Comparison of ENCODE assay signal across 27 cellular contexts in genomic region chr16:53931946-53932345, GRCh38.
"Had no signal": no experiment of that assay in that cellular context is flagged by ENCODE, and none has a peak within 500 bp of the region (broad histone marks: within the 10 kb centered on the region; RNA-seq: fewer than 3 reads in every experiment).

No MANE protein-coding gene starts in this region.

- H3K27ac Mint-ChIP-seq: stimulated activated memory B cell treated with anti-CD40 and anti-IgM and Interleukin-4, amounts not matched to agents 10 μg/mL and 1 μg/mL and 100 μg/mL, for 72 hours; stimulated activated naive B cell treated with anti-CD40 and anti-IgM and Interleukin-4, amounts not matched to agents 10 μg/mL and 1 μg/mL and 100 μg/mL, for 72 hours; stimulated activated naive CD8-positive, alpha-beta T cell treated with anti-CD3 and anti-CD28 coated beads, Interleukin-15, Interleukin-2, amounts not matched to agents 100 ng/mL and 50 ng/mL, for 24 hours; type B pancreatic cell had no signal

- H3K27ac ChIP-seq: stomach, suprapubic skin, testis, thoracic aorta, tibial artery, tibial nerve, transverse colon, upper lobe of left lung, upper lobe of right lung, uterus, vagina had no signal

- H3K4me1 Mint-ChIP-seq: stimulated activated memory B cell treated with anti-CD40 and anti-IgM and Interleukin-4, amounts not matched to agents 10 μg/mL and 1 μg/mL and 100 μg/mL, for 72 hours; stimulated activated naive B cell treated with anti-CD40 and anti-IgM and Interleukin-4, amounts not matched to agents 10 μg/mL and 1 μg/mL and 100 μg/mL, for 72 hours; stimulated activated naive CD8-positive, alpha-beta T cell treated with anti-CD3 and anti-CD28 coated beads, Interleukin-15, amount 100 ng/mL, for 72 hours had no signal

- ATAC-seq: stimulated activated memory B cell treated with anti-CD40 and anti-IgM and Interleukin-4, amounts not matched to agents 10 μg/mL and 1 μg/mL and 100 μg/mL, for 72 hours; stimulated activated naive B cell treated with anti-CD40 and anti-IgM and Interleukin-4, amounts not matched to agents 10 μg/mL and 1 μg/mL and 100 μg/mL, for 72 hours; stimulated activated naive CD8-positive, alpha-beta T cell treated with anti-CD3 and anti-CD28 coated beads, Interleukin-15, amount 100 ng/mL, for 72 hours; stimulated activated naive CD8-positive, alpha-beta T cell treated with anti-CD3 and anti-CD28 coated beads, Interleukin-15, Interleukin-2, amounts not matched to agents 100 U/mL and 50 U/mL, for 24 hours; upper lobe of right lung had no signal

- H3K4me3 ChIP-seq: stomach, suprapubic skin, testis, thoracic aorta, tibial artery, tibial nerve, transverse colon, upper lobe of left lung, upper lobe of right lung, uterus, vagina had no signal

- H3K27me3 ChIP-seq: stomach, suprapubic skin, testis, tibial artery, tibial nerve, transverse colon, upper lobe of left lung, upper lobe of right lung, uterus, vagina had no signal

- H3K36me3 ChIP-seq: thoracic aorta, transverse colon, uterus had no signal

- DNase-seq: stimulated activated CD4-positive, alpha-beta T cell treated with anti-CD3 and anti-CD28 coated beads, Interleukin-2, amount 100 ng/mL, for 24 hours; stimulated activated CD4-positive, alpha-beta T cell treated with anti-CD3 and anti-CD28 coated beads, Interleukin-2, amount 100 ng/mL, for 48 hours; stimulated activated CD4-positive, alpha-beta T cell treated with anti-CD3 and anti-CD28 coated beads, Interleukin-4, amount 100 ng/mL, for 1 hour; stimulated activated CD4-positive, alpha-beta T cell treated with anti-CD3 and anti-CD28 coated beads, Interleukin-4, amount 100 ng/mL, for 24 hours; stimulated activated CD4-positive, alpha-beta T cell treated with anti-CD3 and anti-CD28 coated beads, Interleukin-4, amount 100 ng/mL, for 4 hours; stimulated activated CD8-positive, alpha-beta memory T cell treated with anti-CD3 and anti-CD28 coated beads, Interleukin-4, amount 100 ng/mL, for 48 hours; stimulated activated naive B cell treated with anti-CD40 and anti-IgM and Interleukin-4, amounts not matched to agents 10 μg/mL and 1 μg/mL and 100 μg/mL, for 72 hours; stimulated activated naive CD4-positive, alpha-beta T cell; stimulated activated naive CD4-positive, alpha-beta T cell treated with Interleukin-2 at 50 U/mL for 16 hours; stimulated activated naive CD8-positive, alpha-beta T cell treated with anti-CD3 and anti-CD28 coated beads, Interleukin-15, amount 100 ng/mL, for 72 hours; stimulated activated naive CD8-positive, alpha-beta T cell treated with anti-CD3 and anti-CD28 coated beads, Interleukin-15, Interleukin-2, amounts not matched to agents 100 U/mL and 50 U/mL, for 24 hours; stomach; substantia nigra; testis; tibial artery; transverse colon; trophoblast cell; upper lobe of left lung; upper lobe of right lung; uterus had no signal

- H3K9me3 Mint-ChIP-seq: stimulated activated memory B cell treated with anti-CD40 and anti-IgM and Interleukin-4, amounts not matched to agents 10 μg/mL and 1 μg/mL and 100 μg/mL, for 72 hours; stimulated activated naive B cell treated with anti-CD40 and anti-IgM and Interleukin-4, amounts not matched to agents 10 μg/mL and 1 μg/mL and 100 μg/mL, for 72 hours; stimulated activated naive CD8-positive, alpha-beta T cell treated with anti-CD3 and anti-CD28 coated beads, Interleukin-15, amount 100 ng/mL, for 72 hours; stimulated activated naive CD8-positive, alpha-beta T cell treated with anti-CD3 and anti-CD28 coated beads, Interleukin-15, Interleukin-2, amounts not matched to agents 100 ng/mL and 50 ng/mL, for 24 hours; type B pancreatic cell had no signal

- H3K4me3 Mint-ChIP-seq: stimulated activated memory B cell treated with anti-CD40 and anti-IgM and Interleukin-4, amounts not matched to agents 10 μg/mL and 1 μg/mL and 100 μg/mL, for 72 hours; stimulated activated naive B cell treated with anti-CD40 and anti-IgM and Interleukin-4, amounts not matched to agents 10 μg/mL and 1 μg/mL and 100 μg/mL, for 72 hours; stimulated activated naive CD8-positive, alpha-beta T cell treated with anti-CD3 and anti-CD28 coated beads, Interleukin-15, amount 100 ng/mL, for 72 hours; stimulated activated naive CD8-positive, alpha-beta T cell treated with anti-CD3 and anti-CD28 coated beads, Interleukin-15, Interleukin-2, amounts not matched to agents 100 ng/mL and 50 ng/mL, for 24 hours; type B pancreatic cell had no signal

- H3K9me3 ChIP-seq: stomach, suprapubic skin, testis, thoracic aorta, tibial artery, tibial nerve, transverse colon, upper lobe of left lung, upper lobe of right lung, uterus, vagina had no signal

- H3K27me3 Mint-ChIP-seq: stimulated activated memory B cell treated with anti-CD40 and anti-IgM and Interleukin-4, amounts not matched to agents 10 μg/mL and 1 μg/mL and 100 μg/mL, for 72 hours; stimulated activated naive B cell treated with anti-CD40 and anti-IgM and Interleukin-4, amounts not matched to agents 10 μg/mL and 1 μg/mL and 100 μg/mL, for 72 hours; stimulated activated naive CD8-positive, alpha-beta T cell treated with anti-CD3 and anti-CD28 coated beads, Interleukin-15, amount 100 ng/mL, for 72 hours; stimulated activated naive CD8-positive, alpha-beta T cell treated with anti-CD3 and anti-CD28 coated beads, Interleukin-15, Interleukin-2, amounts not matched to agents 100 ng/mL and 50 ng/mL, for 24 hours; type B pancreatic cell had no signal

- H3K4me1 ChIP-seq: suprapubic skin, testis, tibial nerve, upper lobe of left lung, upper lobe of right lung, uterus had no signal
